ENCODE assay signal across 8 cellular contexts in genomic region chr22:41532908-41533825, GRCh38. TPM values are rescaled to one million over a fixed set of nuclear protein-coding genes. Genes with fewer than 3 reads are reported as not detected.
DNase-seq lines count a peak whose midpoint lies in the region; ATAC-seq and TF ChIP-seq lines count a peak whose summit lies in the region.

No MANE protein-coding gene starts in this region.

- H3K27ac Mint-ChIP-seq in CD8-positive, alpha-beta T cell, result no peak overlapping the region

- no peaks in the 10 kb centered on the region for H3K4me1 ChIP-seq in CD8-positive, alpha-beta T cell (ENCODE audit: insufficient read depth, low read length)
- H3K4me1 ChIP-seq in heart left ventricle, result peaks cover 0 to 33% (median 10%) of the 10 kb centered on the region in 12 donors

- TF ChIP-seq CTCF in CD8-positive, alpha-beta T cell (IDR thresholded peaks at IDR 0.05), result peak; percentile 66
- TF ChIP-seq CTCF in heart left ventricle (IDR thresholded peaks at IDR 0.05), result peak; percentile 71 to 84 (median 76)
- peak; percentile 89 for TF ChIP-seq CTCF in retinal pigment epithelial cell (conservative IDR thresholded peaks at IDR 0.05; ENCODE audit: low read depth, low read length)

- no peaks in the 10 kb centered on the region for H3K9me3 ChIP-seq in CD8-positive, alpha-beta T cell (ENCODE audit: low read length)
- H3K9me3 ChIP-seq in heart left ventricle, result no peaks in the 10 kb centered on the region

- WGBS in heart left ventricle, 4 donors, result 42 to 57% (median 54%) methylated on average over 17 to 19 of the region's 19 CpGs

- no peaks in the 10 kb centered on the region for H3K27me3 Mint-ChIP-seq in CD8-positive, alpha-beta T cell (ENCODE audit: low read depth)

- TF ChIP-seq POLR2A in heart left ventricle (IDR thresholded peaks at IDR 0.05), result no peak

- no peak overlapping the region for H3K4me3 Mint-ChIP-seq in CD8-positive, alpha-beta T cell

- H3K27ac ChIP-seq in CD8-positive, alpha-beta T cell (ENCODE audit: low read depth, low read length), result no peak overlapping the region
- H3K27ac ChIP-seq in heart left ventricle, result peak overlapping the region in 10 of 12 donors; percentile 57 to 81 (median 66)

- H3K4me1 Mint-ChIP-seq in CD8-positive, alpha-beta T cell (ENCODE audit: low read depth), result no peaks in the 10 kb centered on the region

- POLR2A ChIA-PET in CD8-positive, alpha-beta T cell (lab: Charles Lee), result interaction anchor here (0.6 to 1.0 kb wide), 2 partner anchors 48 to 129 kb away, joined by 3 read pairs; no protein-coding TSS in a partner anchor

- H3K36me3 ChIP-seq in CD8-positive, alpha-beta T cell (ENCODE audit: insufficient read depth, low read length), result peaks cover 40% of the 10 kb centered on the region
- H3K36me3 ChIP-seq in heart left ventricle, result peaks cover 0 to 67% (median 36%) of the 10 kb centered on the region in 9 donors

- CTCF ChIA-PET in CD8-positive, alpha-beta T cell (lab: Charles Lee), result interaction anchor here (0.5 to 2.1 kb wide), 11 partner anchors 13 to 145 kb away, joined by 3 to 24 read pairs (median 4); partner anchors contain the start of genes DESI1 and XRCC6

- H3K36me3 Mint-ChIP-seq in CD8-positive, alpha-beta T cell, result peaks cover 57% of the 10 kb centered on the region

- ATAC-seq in CD8-positive, alpha-beta T cell, result peak; percentile 80
- ATAC-seq in heart left ventricle (peak; percentile 46 to 67 (median 54)), HG03139 (IDR thresholded peaks at IDR 0.05; ENCODE audit: unreplicated experiment) (no peak)

- H3K9me3 Mint-ChIP-seq in CD8-positive, alpha-beta T cell, result no peaks in the 10 kb centered on the region

- no peaks in the 10 kb centered on the region for H3K27me3 ChIP-seq in CD8-positive, alpha-beta T cell (ENCODE audit: insufficient read depth, low read length)
- no peaks in the 10 kb centered on the region for H3K27me3 ChIP-seq in heart left ventricle

- no peak overlapping the region for H3K4me3 ChIP-seq in CD8-positive, alpha-beta T cell (ENCODE audit: low read depth, low read length)
- H3K4me3 ChIP-seq in heart left ventricle (no peak overlapping the region), retinal pigment epithelial cell (ENCODE audit: low read length) (no peak overlapping the region)

- intact Hi-C loops in CD8-positive, alpha-beta T cell (cut with DNase I, micrococcal nuclease), result no loop called here
- intact Hi-C loops in heart left ventricle (cut with DNase I), result loop anchor here in 3 of 10 donors (2.0 to 10.0 kb wide), 3 partner anchors 130 to 608 kb away; no protein-coding TSS in a partner anchor

- peak; percentile 31 to 74 (median 63) for DNase-seq in CD8-positive, alpha-beta T cell
- peak; percentile 55 for DNase-seq in HT-29 (ENCODE audit: low spot score)
- peak; percentile 63 for DNase-seq in SKM-1 treated with dmso at 0.1 percent for 144 hours (lab: John Stamatoyannopoulos, UW; ENCODE audit: unreplicated experiment)
- peak; percentile 31 for DNase-seq in activated naive CD8-positive, alpha-beta T cell treated with anti-CD3 and anti-CD28 coated beads, Interleukin-2, amount 50 U/mL, for 16 hours (ENCODE audit: low read depth, low spot score)
- peak; percentile 71 to 89 (median 83) for DNase-seq in heart left ventricle
- DNase-seq in retinal pigment epithelial cell (ENCODE audit: low read depth), result no peak
- DNase-seq in NCI-H2081 treated with DMSO at 0.1 percent for 48 hours (lab: John Stamatoyannopoulos, UW), result no peak

RNA-seq across cellular contexts. Expression of gene POLR3H, which starts 11.1 kb away (rescaled TPM):
- 10 to 100 TPM; 11.2 to 11.7 TPM for total RNA-seq in CD8-positive, alpha-beta T cell
- total RNA-seq in HT-29 (2014; rRNA removed; shearing (Covaris generic)), result 27.7 and 32.5 TPM in 2 replicates
- total RNA-seq in heart left ventricle, result 10 to 100 TPM; 12.2 to 27.4 (median 18.3) TPM
- polyA plus RNA-seq in heart left ventricle, result 10 to 100 TPM; 20.2 to 31.2 TPM

RNA-seq across cellular contexts. Expression of gene CSDC2, which starts 27.6 kb away (rescaled TPM):
- total RNA-seq in CD8-positive, alpha-beta T cell, result not detected
- not detected in 2 replicates for total RNA-seq in HT-29 (2014; rRNA removed; shearing (Covaris generic))
- 100 to 1,000 TPM in 8 of 9 donors, 10 to 100 TPM in 1; 94.1 to 564 (median 266) TPM for total RNA-seq in heart left ventricle
- 100 to 1,000 TPM; 300 to 463 TPM for polyA plus RNA-seq in heart left ventricle

RNA-seq across cellular contexts. Expression of gene PMM1, which starts 56.5 kb away (rescaled TPM):
- 10 to 100 TPM; 19.1 to 22.4 TPM for total RNA-seq in CD8-positive, alpha-beta T cell
- total RNA-seq in HT-29 (2014; rRNA removed; shearing (Covaris generic)), result 19.6 and 22.5 TPM in 2 replicates
- total RNA-seq in heart left ventricle, result 10 to 100 TPM; 10.8 to 26.4 (median 22.9) TPM
- 10 to 100 TPM; 17.3 to 34.8 TPM for polyA plus RNA-seq in heart left ventricle

Comparison
In these comparisons a context has a peak if more than half of its experiments do, and no peak if none do; other contexts are left out.
1. DNase-seq: peak in CD8-positive, alpha-beta T cell (7 of 7), HT-29 (single experiment), SKM-1 treated with dmso at 0.1 percent for 144 hours (single experiment), activated naive CD8-positive, alpha-beta T cell treated with anti-CD3 and anti-CD28 coated beads, Interleukin-2, amount 50 U/mL, for 16 hours (single experiment) and heart left ventricle (5 of 5); none in retinal pigment epithelial cell (single experiment) and NCI-H2081 treated with DMSO at 0.1 percent for 48 hours (single experiment).
2. RNA of gene CSDC2, which starts 27.6 kb away (total RNA-seq): 94.1 to 564 TPM in heart left ventricle; not detected in CD8-positive, alpha-beta T cell and not detected in HT-29; every median in the first group is over 10 times any median in the second.
3. Peak in every context shown above with its lines, with median percentiles within 50 percentile points of each other: CTCF ChIP-seq.